In genomic region chr4:183906486-183906735, GRCh38 we compare ENCODE assay signal across 9 cellular contexts. TPM values are rescaled to one million over a fixed set of nuclear protein-coding genes. Genes with fewer than 3 reads are reported as not detected.
A peak's percentile ranks its signal among the peaks of the same experiment; 100 is the strongest.
DNase-seq lines count a peak whose midpoint lies in the region; ATAC-seq, FAIRE-seq and TF ChIP-seq lines count a peak whose summit lies in the region.
"Had no signal": no experiment of that assay in that cellular context is flagged by ENCODE, and none has a peak within 500 bp of the region (broad histone marks: within the 10 kb centered on the region; RNA-seq: fewer than 3 reads in every experiment).

No MANE protein-coding gene starts in this region.

- intact Hi-C loops in sciatic nerve (cut with DNase I) = no loop called here

- no peaks in the 10 kb centered on the region for H3K9me3 Mint-ChIP-seq in CD8-positive, alpha-beta memory T cell
- no peaks in the 10 kb centered on the region for H3K9me3 Mint-ChIP-seq in activated naive CD4-positive, alpha-beta T cell treated with anti-CD3 and anti-CD28 coated beads, Interleukin-2, amount 10 ng/mL, durations not matched to agents 7 days and 5 days

- in situ Hi-C loops in brain microvascular endothelial cell (cut with HindIII; ENCODE audit: low pct_ligation_motif_present, low sequenced_read_pairs) = no loop called here

- FAIRE-seq in GM12891 (lab: Jason Lieb, UNC) = no peak
- FAIRE-seq: GM12892 had no signal

- CTCF ChIA-PET in CD8-positive, alpha-beta memory T cell (lab: Charles Lee) = no interaction called here
- CTCF ChIA-PET in activated naive CD4-positive, alpha-beta T cell treated with anti-CD3 and anti-CD28 coated beads, Interleukin-2, amount 10 ng/mL, durations not matched to agents 7 days and 5 days (lab: Charles Lee) = no interaction called here

- H3K36me3 Mint-ChIP-seq in CD8-positive, alpha-beta memory T cell = peaks cover 0 to 2% (median 0%) of the 10 kb centered on the region in 3 donors
- no peaks in the 10 kb centered on the region for H3K36me3 Mint-ChIP-seq in activated naive CD4-positive, alpha-beta T cell treated with anti-CD3 and anti-CD28 coated beads, Interleukin-2, amount 10 ng/mL, durations not matched to agents 7 days and 5 days

- TF ChIP-seq CTCF in brain microvascular endothelial cell (IDR thresholded peaks at IDR 0.05; ENCODE audit: low read depth, low read length, missing control alignments) = no peak

- peaks cover 20% of the 10 kb centered on the region for H3K27me3 ChIP-seq in brain microvascular endothelial cell (replicated peaks)
- peaks cover 11% of the 10 kb centered on the region for H3K27me3 ChIP-seq in CD8-positive, alpha-beta memory T cell (ENCODE audit: insufficient read depth, low read length, poor library complexity, severe bottlenecking)

- H3K36me3 ChIP-seq in brain microvascular endothelial cell (replicated peaks) = no peaks in the 10 kb centered on the region
- H3K36me3 ChIP-seq in CD8-positive, alpha-beta memory T cell (ENCODE audit: insufficient read depth, low read length) = no peaks in the 10 kb centered on the region

- H3K4me3 ChIP-seq in brain microvascular endothelial cell (ENCODE audit: low read depth, low read length) = peak overlapping the region; percentile 61
- peak overlapping the region; percentile 72 for H3K4me3 ChIP-seq in iPS-18c (ENCODE audit: insufficient read depth, low read depth, low read length)
- peak overlapping the region; percentile 30 for H3K4me3 ChIP-seq in skeletal muscle cell (ENCODE audit: low read depth, low read length)
- H3K4me3 ChIP-seq in CD8-positive, alpha-beta memory T cell (ENCODE audit: low read length) = no peak overlapping the region

- H3K27me3 Mint-ChIP-seq in CD8-positive, alpha-beta memory T cell = peaks cover 28 to 66% of the 10 kb centered on the region in 2 donors
- peaks cover 75% of the 10 kb centered on the region for H3K27me3 Mint-ChIP-seq in activated naive CD4-positive, alpha-beta T cell treated with anti-CD3 and anti-CD28 coated beads, Interleukin-2, amount 10 ng/mL, durations not matched to agents 7 days and 5 days

- H3K27ac Mint-ChIP-seq in CD8-positive, alpha-beta memory T cell = no peak overlapping the region
- no peak overlapping the region for H3K27ac Mint-ChIP-seq in activated naive CD4-positive, alpha-beta T cell treated with anti-CD3 and anti-CD28 coated beads, Interleukin-2, amount 10 ng/mL, durations not matched to agents 7 days and 5 days

- peaks cover 2% of the 10 kb centered on the region for H3K9me3 ChIP-seq in iPS-18c (ENCODE audit: control insufficient read depth, insufficient read depth, low read length)
- no peaks in the 10 kb centered on the region for H3K9me3 ChIP-seq in CD8-positive, alpha-beta memory T cell (ENCODE audit: low read length)

- H3K4me1 Mint-ChIP-seq in CD8-positive, alpha-beta memory T cell = peaks cover 4 to 12% (median 5%) of the 10 kb centered on the region in 3 donors
- H3K4me1 Mint-ChIP-seq in activated naive CD4-positive, alpha-beta T cell treated with anti-CD3 and anti-CD28 coated beads, Interleukin-2, amount 10 ng/mL, durations not matched to agents 7 days and 5 days = peaks cover 4% of the 10 kb centered on the region

- H3K4me1 ChIP-seq in CD8-positive, alpha-beta memory T cell (ENCODE audit: insufficient read depth, low read length) = no peaks in the 10 kb centered on the region

- POLR2A ChIA-PET in CD8-positive, alpha-beta memory T cell (lab: Charles Lee) = no interaction called here

- TF ChIP-seq POLR2A in GM12891 (IDR thresholded peaks at IDR 0.05; ENCODE audit: low read depth, low read length) = no peak

- no peak overlapping the region for H3K4me3 Mint-ChIP-seq in CD8-positive, alpha-beta memory T cell
- H3K4me3 Mint-ChIP-seq in activated naive CD4-positive, alpha-beta T cell treated with anti-CD3 and anti-CD28 coated beads, Interleukin-2, amount 10 ng/mL, durations not matched to agents 7 days and 5 days = no peak overlapping the region

- no peak overlapping the region for H3K27ac ChIP-seq in brain microvascular endothelial cell
- H3K27ac ChIP-seq in CD8-positive, alpha-beta memory T cell (ENCODE audit: low read depth, low read length) = no peak overlapping the region

- DNase-seq in GM12891 (ENCODE audit: insufficient read length, low spot score) (peak; percentile 16), brain microvascular endothelial cell (no peak), skeletal muscle cell (ENCODE audit: low read depth) (no peak), sciatic nerve (ENCODE audit: low spot score) (no peak)
- DNase-seq in CD8-positive, alpha-beta memory T cell = no peak
- no peak for DNase-seq in activated naive CD4-positive, alpha-beta T cell treated with anti-CD3 and anti-CD28 coated beads, Interleukin-2, amount 10 ng/mL, durations not matched to agents 7 days and 5 days
- no peak for DNase-seq in effector CD4-positive, alpha-beta T cell

- ATAC-seq in sciatic nerve = no peak

TF ChIP-seq in GM12891, 5 proteins besides CTCF, POLR2A, EP300 and RAD21:
- no peak for TF ChIP-seq POU2F2 (IDR thresholded peaks at IDR 0.05; ENCODE audit: low read depth, low read length)
- TF ChIP-seq POLR2AphosphoS5 (IDR thresholded peaks at IDR 0.05; ENCODE audit: low read depth, low read length) = no peak
- no peak for TF ChIP-seq PAX5 (IDR thresholded peaks at IDR 0.05; ENCODE audit: insufficient read depth, low read length, severe bottlenecking)
- TF ChIP-seq SPI1 (IDR thresholded peaks at IDR 0.05; ENCODE audit: low read depth, low read length) = no peak
- no peak for TF ChIP-seq TAF1 (IDR thresholded peaks at IDR 0.05; ENCODE audit: low read depth, low read length)

RNA-seq across cellular contexts. Expression of gene STOX2, which starts 1.3 kb away (rescaled TPM):
- polyA plus RNA-seq in GM12891 (2012; ENCODE audit: low read depth, missing spikeins) = 0.14 TPM
- total RNA-seq in CD8-positive, alpha-beta memory T cell = not detected
- not detected for polyA plus RNA-seq in CD8-positive, alpha-beta memory T cell
- 19.2 TPM for total RNA-seq in sciatic nerve

Comparison
In these comparisons a context has a peak if more than half of its experiments do, and no peak if none do; other contexts are left out.
1. RNA of gene STOX2, which starts 1.3 kb away (total RNA-seq): 19.2 TPM in sciatic nerve (single experiment); not detected in CD8-positive, alpha-beta memory T cell; every median in the first group is over 10 times any median in the second.